In genomic region chr6:169659820-169660610, GRCh38 we compare ENCODE assay signal across 39 cellular contexts.
"Had no signal": no experiment of that assay in that cellular context is flagged by ENCODE, and none has a peak within 500 bp of the region (broad histone marks: within the 10 kb centered on the region; RNA-seq: fewer than 3 reads in every experiment).

No MANE protein-coding gene starts in this region.

- DNase-seq: activated B cell treated with CpG ODN at 0.5 μM for 24 hours; activated CD4-positive, alpha-beta T cell treated with anti-CD3 and anti-CD28 coated beads for 36 hours; activated CD4-positive, alpha-beta T cell treated with anti-CD3 and anti-CD28 coated beads, Interleukin-2, amount 50 U/mL, for 4 hours; activated CD8-positive, alpha-beta memory T cell treated with anti-CD3 and anti-CD28 coated beads, Interleukin-2, amount 50 U/mL, for 4 hours; activated effector memory CD4-positive, alpha-beta T cell treated with anti-CD3 and anti-CD28 coated beads, Interleukin-2, amount 50 U/mL, for 16 hours; activated naive CD4-positive, alpha-beta T cell treated with anti-CD3 and anti-CD28 coated beads for 36 hours; activated naive CD8-positive, alpha-beta T cell treated with anti-CD3 and anti-CD28 coated beads for 36 hours; activated T-cell treated with anti-CD3 and anti-CD28 coated beads, Interleukin-2, amount 50 U/mL, for 1 hour; adrenal gland; body of pancreas; cerebellar nuclear complex; colonic mucosa; dorsolateral prefrontal cortex; effector memory CD4-positive, alpha-beta T cell; foreskin fibroblast; head of caudate nucleus; hippocampal formation; immature natural killer cell; kidney; left colon; naive thymus-derived CD8-positive, alpha-beta T cell; ovary; retina; stimulated activated CD4-positive, alpha-beta T cell treated with anti-CD3 and anti-CD28 coated beads, Interleukin-12 subunit alpha, Interleukin-12 subunit beta, amount 100 ng/mL, for 4 hours; stimulated activated CD4-positive, alpha-beta T cell treated with anti-CD3 and anti-CD28 coated beads, Interleukin-4, amount 100 ng/mL, for 24 hours; T-helper 17 cell; T1000; trophoblast cell had no signal

- H3K27ac ChIP-seq: adrenal gland, body of pancreas, cardiac muscle cell, colonic mucosa, dorsolateral prefrontal cortex, neutrophil, ovary, prostate gland, skin epidermis, thoracic aorta, vagina had no signal

- H3K27ac Mint-ChIP-seq: activated B cell treated with CpG ODN at 0.5 μM for 24 hours; activated CD4-positive, alpha-beta T cell treated with anti-CD3 and anti-CD28 coated beads for 36 hours; activated naive CD4-positive, alpha-beta T cell treated with anti-CD3 and anti-CD28 coated beads for 36 hours; activated naive CD8-positive, alpha-beta T cell treated with anti-CD3 and anti-CD28 coated beads for 36 hours; activated T-helper 1 cell treated with anti-CD3 and anti-CD28 coated beads, Interleukin-12 subunit alpha, Interleukin-12 subunit beta, Interleukin-2, Interleukin-4 antibody, amounts not matched to agents 30 ng/mL and 10 ng/mL and 1 ng/mL, durations not matched to agents 14 hours and 24 hours and 36 hours; memory B cell; stimulated activated effector memory CD8-positive, alpha-beta T cell treated with anti-CD3 and anti-CD28 coated beads, Interleukin-12 subunit alpha, Interleukin-12 subunit beta, amount 100 ng/mL, for 72 hours; stimulated activated naive CD8-positive, alpha-beta T cell treated with anti-CD3 and anti-CD28 coated beads, Interleukin-15, Interleukin-2, amounts not matched to agents 100 ng/mL and 50 ng/mL, for 24 hours; T-helper 17 cell had no signal

- H3K4me3 ChIP-seq: adrenal gland, body of pancreas, cardiac muscle cell, colonic mucosa, dorsolateral prefrontal cortex, ovary, prostate gland, skin epidermis, thoracic aorta, vagina had no signal

- H3K36me3 ChIP-seq: adrenal gland, colonic mucosa, neutrophil, ovary, prostate gland had no signal

- H3K9me3 ChIP-seq: adrenal gland, body of pancreas, colonic mucosa, neutrophil, ovary, prostate gland, thoracic aorta, vagina had no signal

- H3K4me3 Mint-ChIP-seq: activated B cell treated with CpG ODN at 0.5 μM for 24 hours; activated CD4-positive, alpha-beta T cell treated with anti-CD3 and anti-CD28 coated beads for 36 hours; activated naive CD4-positive, alpha-beta T cell treated with anti-CD3 and anti-CD28 coated beads for 36 hours; activated naive CD8-positive, alpha-beta T cell treated with anti-CD3 and anti-CD28 coated beads for 36 hours; activated T-helper 1 cell treated with anti-CD3 and anti-CD28 coated beads, Interleukin-12 subunit alpha, Interleukin-12 subunit beta, Interleukin-2, Interleukin-4 antibody, amounts not matched to agents 30 ng/mL and 10 ng/mL and 1 ng/mL, durations not matched to agents 14 hours and 24 hours and 36 hours; immature natural killer cell; memory B cell; stimulated activated effector memory CD8-positive, alpha-beta T cell treated with anti-CD3 and anti-CD28 coated beads, Interleukin-12 subunit alpha, Interleukin-12 subunit beta, amount 100 ng/mL, for 72 hours; stimulated activated naive CD8-positive, alpha-beta T cell treated with anti-CD3 and anti-CD28 coated beads, Interleukin-15, Interleukin-2, amounts not matched to agents 100 ng/mL and 50 ng/mL, for 24 hours; T-helper 17 cell had no signal

- H3K4me1 ChIP-seq: adrenal gland, body of pancreas, colonic mucosa, prostate gland, vagina had no signal

- ATAC-seq: activated CD4-positive, alpha-beta T cell treated with anti-CD3 and anti-CD28 coated beads for 36 hours; body of pancreas; left colon; naive thymus-derived CD8-positive, alpha-beta T cell; sciatic nerve; stimulated activated effector memory CD8-positive, alpha-beta T cell treated with anti-CD3 and anti-CD28 coated beads, Interleukin-12 subunit alpha, Interleukin-12 subunit beta, amount 100 ng/mL, for 72 hours; T-helper 17 cell had no signal

- H3K9me3 Mint-ChIP-seq: activated B cell treated with CpG ODN at 0.5 μM for 24 hours; activated naive CD4-positive, alpha-beta T cell treated with anti-CD3 and anti-CD28 coated beads for 36 hours; activated naive CD8-positive, alpha-beta T cell treated with anti-CD3 and anti-CD28 coated beads for 36 hours; activated T-helper 1 cell treated with anti-CD3 and anti-CD28 coated beads, Interleukin-12 subunit alpha, Interleukin-12 subunit beta, Interleukin-2, Interleukin-4 antibody, amounts not matched to agents 30 ng/mL and 10 ng/mL and 1 ng/mL, durations not matched to agents 14 hours and 24 hours and 36 hours; immature natural killer cell; memory B cell; naive thymus-derived CD8-positive, alpha-beta T cell; stimulated activated effector memory CD8-positive, alpha-beta T cell treated with anti-CD3 and anti-CD28 coated beads, Interleukin-12 subunit alpha, Interleukin-12 subunit beta, amount 100 ng/mL, for 72 hours; stimulated activated naive CD8-positive, alpha-beta T cell treated with anti-CD3 and anti-CD28 coated beads, Interleukin-15, Interleukin-2, amounts not matched to agents 100 ng/mL and 50 ng/mL, for 24 hours had no signal

- H3K27me3 Mint-ChIP-seq: activated B cell treated with CpG ODN at 0.5 μM for 24 hours; activated CD4-positive, alpha-beta T cell treated with anti-CD3 and anti-CD28 coated beads for 36 hours; activated naive CD8-positive, alpha-beta T cell treated with anti-CD3 and anti-CD28 coated beads for 36 hours; memory B cell; naive thymus-derived CD8-positive, alpha-beta T cell; stimulated activated naive CD8-positive, alpha-beta T cell treated with anti-CD3 and anti-CD28 coated beads, Interleukin-15, Interleukin-2, amounts not matched to agents 100 ng/mL and 50 ng/mL, for 24 hours; T-helper 17 cell had no signal

- H3K4me1 Mint-ChIP-seq: activated B cell treated with CpG ODN at 0.5 μM for 24 hours had no signal

- H3K27me3 ChIP-seq: adrenal gland, body of pancreas, cardiac muscle cell, colonic mucosa, dorsolateral prefrontal cortex, neutrophil, ovary, vagina had no signal
